ENCODE assay signal across 10 cellular contexts in genomic region chr11:5620606-5621521, GRCh38.
DNase-seq lines count a peak whose midpoint lies in the region; ATAC-seq lines count a peak whose summit lies in the region.
"Had no signal": no experiment of that assay in that cellular context is flagged by ENCODE, and none has a peak within 500 bp of the region (broad histone marks: within the 10 kb centered on the region; RNA-seq: fewer than 3 reads in every experiment).

No MANE protein-coding gene starts in this region.

- no peak for ATAC-seq in stimulated activated naive B cell treated with anti-CD40 and anti-IgM and Interleukin-4, amounts not matched to agents 10 μg/mL and 1 μg/mL and 100 μg/mL, for 72 hours (replicated peaks)
- no peak for ATAC-seq in stimulated activated naive CD8-positive, alpha-beta T cell treated with anti-CD3 and anti-CD28 coated beads, Interleukin-15, Interleukin-2, amounts not matched to agents 100 U/mL and 50 U/mL, for 24 hours

- H3K36me3 Mint-ChIP-seq in stimulated activated naive B cell treated with anti-CD40 and anti-IgM and Interleukin-4, amounts not matched to agents 10 μg/mL and 1 μg/mL and 100 μg/mL, for 72 hours, result peaks cover 0 to 2% of the 10 kb centered on the region in 2 donors

- H3K4me1 Mint-ChIP-seq in stimulated activated naive B cell treated with anti-CD40 and anti-IgM and Interleukin-4, amounts not matched to agents 10 μg/mL and 1 μg/mL and 100 μg/mL, for 72 hours, result peaks cover 10 to 16% of the 10 kb centered on the region in 2 donors

- in situ Hi-C loops in ACHN (cut with HindIII; ENCODE audit: low pct_ligation_motif_present, low pct_unique_long_range_greater_than_20kb, low sequenced_read_pairs), result no loop called here

- peak overlapping the region; percentile 14 for H3K27ac Mint-ChIP-seq in stimulated activated naive B cell treated with anti-CD40 and anti-IgM and Interleukin-4, amounts not matched to agents 10 μg/mL and 1 μg/mL and 100 μg/mL, for 72 hours
- H3K27ac Mint-ChIP-seq: activated B cell treated with CpG ODN at 0.5 μM for 24 hours had no signal

- DNase-seq in HS-27A (ENCODE audit: low read depth), result peak; percentile 72
- DNase-seq in astrocyte of the hippocampus (ENCODE audit: low read depth, low spot score), result peak; percentile 80
- DNase-seq in islet precursor cell, result peak; percentile 90
- DNase-seq in stimulated activated naive B cell treated with anti-CD40 and anti-IgM and Interleukin-4, amounts not matched to agents 10 μg/mL and 1 μg/mL and 100 μg/mL, for 72 hours, result no peak
- no peak for DNase-seq in ACHN
- no peak for DNase-seq in stimulated activated CD4-positive, alpha-beta T cell treated with anti-CD3 and anti-CD28 coated beads, Interleukin-1b, Interleukin-23, amount 100 ng/mL, for 48 hours
- no peak for DNase-seq in stimulated activated naive CD8-positive, alpha-beta T cell treated with anti-CD3 and anti-CD28 coated beads, Interleukin-15, Interleukin-2, amounts not matched to agents 100 U/mL and 50 U/mL, for 24 hours
- DNase-seq in GM19238 (ENCODE audit: insufficient read length, low spot score), result no peak
- DNase-seq: activated B cell treated with CpG ODN at 0.5 μM for 24 hours, NCI-H2107 had no signal

- H3K27me3 Mint-ChIP-seq in stimulated activated naive B cell treated with anti-CD40 and anti-IgM and Interleukin-4, amounts not matched to agents 10 μg/mL and 1 μg/mL and 100 μg/mL, for 72 hours, result no peaks in the 10 kb centered on the region
- H3K27me3 Mint-ChIP-seq: activated B cell treated with CpG ODN at 0.5 μM for 24 hours had no signal

- H3K9me3 Mint-ChIP-seq in stimulated activated naive B cell treated with anti-CD40 and anti-IgM and Interleukin-4, amounts not matched to agents 10 μg/mL and 1 μg/mL and 100 μg/mL, for 72 hours, result no peaks in the 10 kb centered on the region
- H3K9me3 Mint-ChIP-seq: activated B cell treated with CpG ODN at 0.5 μM for 24 hours had no signal

- H3K4me3 Mint-ChIP-seq in stimulated activated naive B cell treated with anti-CD40 and anti-IgM and Interleukin-4, amounts not matched to agents 10 μg/mL and 1 μg/mL and 100 μg/mL, for 72 hours, result no peak overlapping the region
- H3K4me3 Mint-ChIP-seq: activated B cell treated with CpG ODN at 0.5 μM for 24 hours had no signal

Comparison
In these comparisons a context has a peak if more than half of its experiments do, and no peak if none do; other contexts are left out.
1. DNase-seq: peak in HS-27A (single experiment), astrocyte of the hippocampus (single experiment) and islet precursor cell (single experiment); none in stimulated activated naive B cell treated with anti-CD40 and anti-IgM and Interleukin-4, amounts not matched to agents 10 μg/mL and 1 μg/mL and 100 μg/mL, for 72 hours (single experiment), ACHN (single experiment), stimulated activated CD4-positive, alpha-beta T cell treated with anti-CD3 and anti-CD28 coated beads, Interleukin-1b, Interleukin-23, amount 100 ng/mL, for 48 hours (single experiment), stimulated activated naive CD8-positive, alpha-beta T cell treated with anti-CD3 and anti-CD28 coated beads, Interleukin-15, Interleukin-2, amounts not matched to agents 100 U/mL and 50 U/mL, for 24 hours (single experiment) and GM19238 (single experiment).